In genomic region chr3:72426618-72427397, GRCh38 we compare ENCODE assay signal across 11 cellular contexts. TPM values are rescaled to one million over a fixed set of nuclear protein-coding genes. Genes with fewer than 3 reads are reported as not detected.
A peak's percentile ranks its signal among the peaks of the same experiment; 100 is the strongest.
DNase-seq lines count a peak whose midpoint lies in the region; ATAC-seq and TF ChIP-seq lines count a peak whose summit lies in the region.
"Had no signal": no experiment of that assay in that cellular context is flagged by ENCODE, and none has a peak within 500 bp of the region (broad histone marks: within the 10 kb centered on the region; RNA-seq: fewer than 3 reads in every experiment).

No MANE protein-coding gene starts in this region.

- peaks cover 8% of the 10 kb centered on the region; the same call in 1 of the 2 replicates for H3K9me3 ChIP-seq in OCI-LY7 (ENCODE audit: low read length)

- DNase-seq in activated T-cell treated with anti-CD3 and anti-CD28 coated beads, Interleukin-2, amount 50 U/mL, for 24 hours, result no peak
- no peak for DNase-seq in activated T-cell treated with anti-CD3 and anti-CD28 coated beads, Interleukin-2, amount 50 U/mL, for 48 hours
- DNase-seq in OCI-LY7 (ENCODE audit: low spot score) (no peak), NCI-H1694 treated with DMSO at 0.1 percent for 48 hours (lab: John Stamatoyannopoulos, UW) (no peak), DMS153 (lab: John Stamatoyannopoulos, UW) (no peak), osteocyte (ENCODE audit: extremely low spot score, unreplicated experiment) (no peak)
- DNase-seq: left ventricle myocardium inferior, NCI-H446 had no signal

- H3K9me3 Mint-ChIP-seq in activated T-cell treated with anti-CD3 and anti-CD28 coated beads, Interleukin-2, amount 50 U/mL, for 24 hours, result peaks cover 7% of the 10 kb centered on the region
- H3K9me3 Mint-ChIP-seq in stimulated activated memory B cell treated with anti-CD40 and anti-IgM and Interleukin-4, amounts not matched to agents 10 μg/mL and 1 μg/mL and 100 μg/mL, for 72 hours, result peaks cover 6% of the 10 kb centered on the region
- peaks cover 5% of the 10 kb centered on the region for H3K9me3 Mint-ChIP-seq in osteocyte (ENCODE audit: unreplicated experiment)

- CTCF ChIA-PET in OCI-LY7 (lab: Charles Lee; ENCODE audit: unreplicated experiment), result no interaction called here

- H3K4me1 Mint-ChIP-seq in activated T-cell treated with anti-CD3 and anti-CD28 coated beads, Interleukin-2, amount 50 U/mL, for 24 hours (ENCODE audit: low read depth), result peaks cover 89% of the 10 kb centered on the region
- peaks cover 78% of the 10 kb centered on the region for H3K4me1 Mint-ChIP-seq in stimulated activated memory B cell treated with anti-CD40 and anti-IgM and Interleukin-4, amounts not matched to agents 10 μg/mL and 1 μg/mL and 100 μg/mL, for 72 hours
- peaks cover 39% of the 10 kb centered on the region for H3K4me1 Mint-ChIP-seq in osteocyte (ENCODE audit: unreplicated experiment)

- no peak for TF ChIP-seq CTCF in OCI-LY7 (conservative IDR thresholded peaks at IDR 0.05; ENCODE audit: low read length)
- no peak for TF ChIP-seq CTCF in osteocyte (IDR thresholded peaks at IDR 0.05)

- peaks cover 79% of the 10 kb centered on the region for H3K79me2 ChIP-seq in OCI-LY7 (ENCODE audit: insufficient read depth, low read depth, low read length)

- H4K20me1 ChIP-seq in OCI-LY7 (ENCODE audit: insufficient read depth, low read length), result peaks cover 26% of the 10 kb centered on the region

- intact Hi-C loops in OCI-LY7 (cut with micrococcal nuclease; ENCODE audit: unreplicated experiment), result no loop called here

- POLR2A ChIA-PET in OCI-LY7 (lab: Charles Lee), result interaction anchor here (1.6 kb wide), 1 partner anchor 33 kb away, joined by 4 read pairs; no protein-coding TSS in a partner anchor

- H3K9me2 ChIP-seq in OCI-LY7 (ENCODE audit: insufficient read depth, low read length), result no peaks in the 10 kb centered on the region

- no peak overlapping the region for H2AFZ ChIP-seq in OCI-LY7 (ENCODE audit: low read length)

- peak overlapping the region; percentile 63 for H3K4me3 Mint-ChIP-seq in activated T-cell treated with anti-CD3 and anti-CD28 coated beads, Interleukin-2, amount 50 U/mL, for 24 hours
- peak overlapping the region; percentile 61 for H3K4me3 Mint-ChIP-seq in stimulated activated memory B cell treated with anti-CD40 and anti-IgM and Interleukin-4, amounts not matched to agents 10 μg/mL and 1 μg/mL and 100 μg/mL, for 72 hours
- no peak overlapping the region for H3K4me3 Mint-ChIP-seq in osteocyte (ENCODE audit: unreplicated experiment)

- no peak overlapping the region for H3K4me3 ChIP-seq in OCI-LY7 (ENCODE audit: low read depth, low read length, poor library complexity, severe bottlenecking)
- H3K4me3 ChIP-seq: left ventricle myocardium inferior had no signal

- 0 out of 2 replicates have a peak overlapping the region, but pooled peaks have one; percentile 22 for H3K4me2 ChIP-seq in OCI-LY7 (ENCODE audit: low read length)

- peaks cover 5% of the 10 kb centered on the region; the same call in 1 of the 2 replicates for H3K36me3 ChIP-seq in OCI-LY7 (ENCODE audit: insufficient read depth, low read length)
- H3K36me3 ChIP-seq: left ventricle myocardium inferior had no signal

- H3K36me3 Mint-ChIP-seq in activated T-cell treated with anti-CD3 and anti-CD28 coated beads, Interleukin-2, amount 50 U/mL, for 24 hours (ENCODE audit: low read depth), result peaks cover 73% of the 10 kb centered on the region
- H3K36me3 Mint-ChIP-seq in stimulated activated memory B cell treated with anti-CD40 and anti-IgM and Interleukin-4, amounts not matched to agents 10 μg/mL and 1 μg/mL and 100 μg/mL, for 72 hours, result peaks cover 18% of the 10 kb centered on the region
- H3K36me3 Mint-ChIP-seq in osteocyte (ENCODE audit: unreplicated experiment), result peaks cover 9% of the 10 kb centered on the region

- peak overlapping the region; percentile 95 for H3K27ac Mint-ChIP-seq in activated T-cell treated with anti-CD3 and anti-CD28 coated beads, Interleukin-2, amount 50 U/mL, for 24 hours
- H3K27ac Mint-ChIP-seq in stimulated activated memory B cell treated with anti-CD40 and anti-IgM and Interleukin-4, amounts not matched to agents 10 μg/mL and 1 μg/mL and 100 μg/mL, for 72 hours, result peak overlapping the region; percentile 79
- no peak overlapping the region for H3K27ac Mint-ChIP-seq in osteocyte (ENCODE audit: unreplicated experiment)

- H3K27ac ChIP-seq in OCI-LY7 (ENCODE audit: low read depth, low read length, poor library complexity, severe bottlenecking), result no peak overlapping the region
- H3K27ac ChIP-seq: left ventricle myocardium inferior had no signal

- no TSS peak for BruUV-seq in OCI-LY7 (replicated peaks; lab: Mats Ljungman, UMichigan)

- H3K4me1 ChIP-seq in OCI-LY7 (ENCODE audit: insufficient read depth, low read length, poor library complexity, severe bottlenecking), result peaks cover 36% of the 10 kb centered on the region

- ATAC-seq in HG02798 (IDR thresholded peaks at IDR 0.05; ENCODE audit: poor library complexity, unreplicated experiment), result peak; percentile 67
- peak; percentile 82 for ATAC-seq in stimulated activated memory B cell treated with anti-CD40 and anti-IgM and Interleukin-4, amounts not matched to agents 10 μg/mL and 1 μg/mL and 100 μg/mL, for 72 hours
- ATAC-seq: HCT116 had no signal

- H3K27me3 Mint-ChIP-seq in activated T-cell treated with anti-CD3 and anti-CD28 coated beads, Interleukin-2, amount 50 U/mL, for 24 hours, result no peaks in the 10 kb centered on the region
- H3K27me3 Mint-ChIP-seq in stimulated activated memory B cell treated with anti-CD40 and anti-IgM and Interleukin-4, amounts not matched to agents 10 μg/mL and 1 μg/mL and 100 μg/mL, for 72 hours, result no peaks in the 10 kb centered on the region
- no peaks in the 10 kb centered on the region for H3K27me3 Mint-ChIP-seq in osteocyte (ENCODE audit: unreplicated experiment)

RNA-seq across cellular contexts. Expression of gene RYBP, which starts 19.6 kb away (rescaled TPM):
- 3.5 and 4.2 TPM in 2 replicates for total RNA-seq in OCI-LY7 (2014; rRNA removed; shearing (Covaris generic))
- total RNA-seq in OCI-LY7 (2022), result 9.4 and 9.6 TPM in 2 replicates
- 30.7 and 33.0 TPM in 2 replicates for total RNA-seq in osteocyte
